In genomic region chr1:6435547-6435946, GRCh38 we compare ENCODE assay signal across 35 cellular contexts. TPM values are rescaled to one million over a fixed set of nuclear protein-coding genes. Genes with fewer than 3 reads are reported as not detected.
"Had no signal": no experiment of that assay in that cellular context is flagged by ENCODE, and none has a peak within 500 bp of the region (broad histone marks: within the 10 kb centered on the region; RNA-seq: fewer than 3 reads in every experiment).

No MANE protein-coding gene starts in this region.

- H3K4me3 Mint-ChIP-seq: naive B cell; naive thymus-derived CD8-positive, alpha-beta T cell; natural killer cell treated with Interleukin-12 subunit alpha and Interleukin-12 subunit beta and Interleukin-15 and Interleukin-18, amount 100 ng/mL, for 72 hours; nephron progenitor cell; neural crest cell; stimulated activated memory B cell treated with anti-CD40 and anti-IgM and Interleukin-4, amounts not matched to agents 10 μg/mL and 1 μg/mL and 100 μg/mL, for 72 hours; stimulated activated naive CD8-positive, alpha-beta T cell treated with anti-CD3 and anti-CD28 coated beads, Interleukin-15, amount 100 ng/mL, for 72 hours had no signal

- H3K9me3 ChIP-seq: ovary, psoas muscle, right atrium auricular region, spleen, suprapubic skin, thoracic aorta, thyroid gland, tibial nerve, upper lobe of left lung, vagina had no signal

- H3K27ac Mint-ChIP-seq: naive B cell; naive thymus-derived CD8-positive, alpha-beta T cell; natural killer cell treated with Interleukin-12 subunit alpha and Interleukin-12 subunit beta and Interleukin-15 and Interleukin-18, amount 100 ng/mL, for 72 hours; nephron progenitor cell; progenitor cell of endocrine pancreas; stimulated activated memory B cell treated with anti-CD40 and anti-IgM and Interleukin-4, amounts not matched to agents 10 μg/mL and 1 μg/mL and 100 μg/mL, for 72 hours; stimulated activated naive CD8-positive, alpha-beta T cell treated with anti-CD3 and anti-CD28 coated beads, Interleukin-15, amount 100 ng/mL, for 72 hours had no signal

- H3K9ac ChIP-seq: parathyroid adenoma had no signal

- H3K4me1 ChIP-seq: psoas muscle had no signal

- H3K4me2 ChIP-seq: smooth muscle cell had no signal

- DNase-seq: naive B cell; naive thymus-derived CD8-positive, alpha-beta T cell; nephron progenitor cell; occipital lobe; ovary; posterior cingulate gyrus; psoas muscle; spleen; stimulated activated CD4-positive, alpha-beta T cell treated with anti-CD3 and anti-CD28 coated beads, Interleukin-12 subunit alpha, Interleukin-12 subunit beta, amount 100 ng/mL, for 4 hours; stimulated activated CD4-positive, alpha-beta T cell treated with anti-CD3 and anti-CD28 coated beads, Interleukin-1b, Interleukin-23, amount 100 ng/mL, for 48 hours; stimulated activated CD4-positive, alpha-beta T cell treated with anti-CD3 and anti-CD28 coated beads, Interleukin-4, amount 100 ng/mL, for 1 hour; stimulated activated CD4-positive, alpha-beta T cell treated with anti-CD3 and anti-CD28 coated beads, Interleukin-4, amount 100 ng/mL, for 4 hours; stimulated activated CD8-positive, alpha-beta memory T cell treated with anti-CD3 and anti-CD28 coated beads, Interleukin-4, amount 100 ng/mL, for 48 hours; stimulated activated naive CD4-positive, alpha-beta T cell; stimulated activated naive CD8-positive, alpha-beta T cell treated with anti-CD3 and anti-CD28 coated beads, Interleukin-15, amount 100 ng/mL, for 72 hours; stimulated activated naive CD8-positive, alpha-beta T cell treated with anti-CD3 and anti-CD28 coated beads, Interleukin-15, Interleukin-2, amounts not matched to agents 100 U/mL and 50 U/mL, for 24 hours; substantia nigra; thyroid gland; trophoblast cell; upper lobe of left lung had no signal

- H3K9me3 Mint-ChIP-seq: naive thymus-derived CD8-positive, alpha-beta T cell; natural killer cell treated with Interleukin-12 subunit alpha and Interleukin-12 subunit beta and Interleukin-15 and Interleukin-18, amount 100 ng/mL, for 72 hours; nephron progenitor cell; neural crest cell; stimulated activated memory B cell treated with anti-CD40 and anti-IgM and Interleukin-4, amounts not matched to agents 10 μg/mL and 1 μg/mL and 100 μg/mL, for 72 hours; stimulated activated naive CD8-positive, alpha-beta T cell treated with anti-CD3 and anti-CD28 coated beads, Interleukin-15, amount 100 ng/mL, for 72 hours had no signal

- H3K4me3 ChIP-seq: ovary, psoas muscle, right atrium auricular region, skin epidermis, smooth muscle cell, spleen, suprapubic skin, thoracic aorta, thyroid gland, tibial nerve, upper lobe of left lung, vagina had no signal

- H2AFZ ChIP-seq: parathyroid adenoma had no signal

- H3K36me3 Mint-ChIP-seq: naive B cell; naive thymus-derived CD8-positive, alpha-beta T cell; natural killer cell treated with Interleukin-12 subunit alpha and Interleukin-12 subunit beta and Interleukin-15 and Interleukin-18, amount 100 ng/mL, for 72 hours; stimulated activated memory B cell treated with anti-CD40 and anti-IgM and Interleukin-4, amounts not matched to agents 10 μg/mL and 1 μg/mL and 100 μg/mL, for 72 hours had no signal

- H3K27me3 ChIP-seq: ovary, thyroid gland, vagina had no signal

- H3K79me2 ChIP-seq: parathyroid adenoma had no signal

- ATAC-seq: naive thymus-derived CD8-positive, alpha-beta T cell; natural killer cell treated with Interleukin-12 subunit alpha and Interleukin-12 subunit beta and Interleukin-15 and Interleukin-18, amount 100 ng/mL, for 72 hours; psoas muscle; sciatic nerve; stimulated activated memory B cell treated with anti-CD40 and anti-IgM and Interleukin-4, amounts not matched to agents 10 μg/mL and 1 μg/mL and 100 μg/mL, for 72 hours; stimulated activated naive CD8-positive, alpha-beta T cell treated with anti-CD3 and anti-CD28 coated beads, Interleukin-15, amount 100 ng/mL, for 72 hours; stimulated activated naive CD8-positive, alpha-beta T cell treated with anti-CD3 and anti-CD28 coated beads, Interleukin-15, Interleukin-2, amounts not matched to agents 100 U/mL and 50 U/mL, for 24 hours had no signal

- H3K27ac ChIP-seq: ovary, parathyroid adenoma, psoas muscle, right atrium auricular region, skin epidermis, spleen, suprapubic skin, thoracic aorta, thyroid gland, tibial nerve, upper lobe of left lung, vagina had no signal

- FAIRE-seq: urothelium cell line had no signal

- H3K36me3 ChIP-seq: ovary, right atrium auricular region, spleen, suprapubic skin, thoracic aorta, thyroid gland, tibial nerve, upper lobe of left lung, vagina had no signal

RNA-seq across cellular contexts. Expression of gene ESPN, which starts 11.0 kb away (rescaled TPM):
- total RNA-seq: occipital lobe, osteoblast, psoas muscle, smooth muscle cell, thoracic aorta had no signal

RNA-seq across cellular contexts. Expression of gene HES2, which starts 15.8 kb away (rescaled TPM):
- total RNA-seq: naive thymus-derived CD8-positive, alpha-beta T cell; natural killer cell treated with Interleukin-12 subunit alpha and Interleukin-12 subunit beta and Interleukin-15 and Interleukin-18, amount 100 ng/mL, for 72 hours; osteoblast; right atrium auricular region; sciatic nerve; thoracic aorta; thyroid gland; tibial nerve had no signal
- polyA plus RNA-seq: naive thymus-derived CD8-positive, alpha-beta T cell; ovary had no signal
